10 cellular contexts compared by ENCODE assay signal in the genomic region with DNA sequence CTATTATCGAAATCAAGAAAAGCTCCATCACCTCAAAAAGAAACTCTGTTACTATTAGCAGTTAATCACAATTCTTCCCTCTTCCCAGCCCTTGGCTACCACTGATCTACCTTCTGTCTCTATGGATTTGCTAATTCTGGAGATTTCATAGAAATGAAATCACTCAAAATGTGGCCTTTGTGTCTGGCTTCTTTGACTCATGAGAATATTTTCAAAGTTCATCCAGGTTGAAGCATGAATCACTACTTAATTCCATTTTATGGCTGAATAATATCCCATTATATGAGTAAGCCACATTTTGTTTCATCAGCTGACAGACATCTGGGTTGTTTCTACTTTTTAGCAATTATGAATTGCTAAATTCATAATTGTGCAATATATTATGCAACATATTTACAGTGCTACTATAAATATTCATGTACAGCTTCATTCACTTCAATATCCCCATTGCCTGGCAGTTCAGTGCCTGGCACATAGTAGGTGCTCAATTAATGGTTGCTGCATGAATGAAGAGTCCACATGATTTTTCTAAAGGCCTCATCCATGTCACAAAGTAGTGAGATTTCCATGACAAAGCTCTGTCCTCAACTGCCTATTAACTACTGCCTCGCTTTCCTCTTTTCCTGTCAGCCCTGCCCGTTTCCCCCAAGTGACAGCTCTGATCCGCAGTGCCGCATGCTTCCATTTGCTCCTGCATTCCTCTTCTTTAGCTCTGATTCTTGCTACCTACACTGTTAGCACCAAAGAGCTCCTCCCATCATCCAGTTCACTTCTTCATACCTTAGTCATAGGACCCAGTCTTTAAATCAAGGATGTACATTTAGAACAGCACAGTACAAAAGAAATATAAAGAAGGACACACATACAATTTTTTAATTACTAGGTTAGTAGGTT. TPM values are rescaled to one million over a fixed set of nuclear protein-coding genes. Genes with fewer than 3 reads are reported as not detected.
DNase-seq lines count a peak whose midpoint lies in the region; ATAC-seq and TF ChIP-seq lines count a peak whose summit lies in the region.
"Had no signal": no experiment of that assay in that cellular context is flagged by ENCODE, and none has a peak within 500 bp of the region (broad histone marks: within the 10 kb centered on the region; RNA-seq: fewer than 3 reads in every experiment).

No MANE protein-coding gene starts in this region.

- H4K20me1 ChIP-seq in IMR-90 (ENCODE audit: insufficient read depth, low read length) = no peaks in the 10 kb centered on the region; the same call in 1 of the 2 replicates

- H2BK15ac ChIP-seq in IMR-90 (ENCODE audit: low read depth, low read length) = 0 out of 3 replicates have a peak overlapping the region, but pooled peaks have one; percentile 56

- TF ChIP-seq POLR2A in IMR-90 (IDR thresholded peaks at IDR 0.05; ENCODE audit: low read depth, low read length) = no peak

- peak overlapping the region in 1 of 2 experiments; percentile 42; a peak in 2 of 4 replicates for H4K8ac ChIP-seq in IMR-90 (ENCODE audit: low read depth in 2 of 2, low read length in 2 of 2)

- H2BK5ac ChIP-seq in IMR-90 (ENCODE audit: low read depth, low read length, poor library complexity, severe bottlenecking) = peak overlapping the region; percentile 89

- H3K27me3 ChIP-seq in ACC112 (ENCODE audit: insufficient read depth, low read length) = no peaks in the 10 kb centered on the region
- H3K27me3 ChIP-seq in IMR-90 (ENCODE audit: control insufficient read depth, insufficient read depth, low read length) = no peaks in the 10 kb centered on the region
- H3K27me3 ChIP-seq in lung (ENCODE audit: control insufficient read depth, insufficient read depth) = no peaks in the 10 kb centered on the region
- H3K27me3 ChIP-seq in BE2C = no peaks in the 10 kb centered on the region

- no peaks in the 10 kb centered on the region; the same call in 1 of the 2 replicates for H3K36me3 ChIP-seq in ACC112 (ENCODE audit: insufficient read depth, low read length)
- H3K36me3 ChIP-seq in IMR-90 (ENCODE audit: control insufficient read depth, insufficient read depth, low read length) = peaks cover 11% of the 10 kb centered on the region
- peaks cover 10 to 22% of the 10 kb centered on the region in 2 donors for H3K36me3 ChIP-seq in lung (ENCODE audit: control insufficient read depth in 2 of 2, insufficient read depth in 2 of 2, low read length in 2 of 2)
- H3K36me3 ChIP-seq in BE2C = no peaks in the 10 kb centered on the region

- dilution Hi-C loops in IMR-90 (cut with HindIII; ENCODE audit: low sequenced_read_pairs, unreplicated experiment) = no loop called here

- peak overlapping the region; percentile 38; the same call in 1 of the 2 replicates for H4K5ac ChIP-seq in IMR-90 (ENCODE audit: low read depth, low read length)

- H2AK5ac ChIP-seq in IMR-90 (ENCODE audit: low read depth, low read length) = peak overlapping the region; percentile 54; the same call in 1 of the 2 replicates

- H3K79me1 ChIP-seq in IMR-90 (ENCODE audit: low read depth in 1 of 2, low read length in 2 of 2) = peaks cover 2 to 12% of the 10 kb centered on the region in 2 experiments; a peak in 2 of 4 replicates

- H3K56ac ChIP-seq in IMR-90 (ENCODE audit: extremely low read depth, insufficient read depth, low read length) = no peak overlapping the region

- POLR2A ChIA-PET in IMR-90 (lab: Charles Lee; ENCODE audit: unreplicated experiment) = no interaction called here

- peak overlapping the region; percentile 67; the same call in 1 of the 2 replicates for H3K4me2 ChIP-seq in IMR-90 (ENCODE audit: low read depth, low read length)

- BruUV-seq in IMR-90 (replicated peaks; lab: Mats Ljungman, UMichigan) = no TSS peak

- 100% methylated on average over 2 of the region's 5 CpGs; no CpG with 5 or more reads in 1 of the 2 experiments for WGBS in IMR-90 (ENCODE audit: extremely low coverage in 2 of 2, insufficient read length in 1 of 2), 2 experiments
- 44 to 71% methylated on average over 5 of the region's 5 CpGs for WGBS in lung, 2 donors

- intact Hi-C loops in IMR-90 (cut with micrococcal nuclease) = no loop called here

- peak; percentile 92 for DNase-seq in IMR-90
- peak; percentile 86 to 98 for DNase-seq in cardiac fibroblast (ENCODE audit: low read depth in 2 of 2)
- DNase-seq in lung (ENCODE audit: low spot score) = no peak
- DNase-seq in BE2C = no peak
- DNase-seq in NCI-H2196 treated with DMSO at 0.1 percent for 48 hours (lab: John Stamatoyannopoulos, UW; ENCODE audit: unreplicated experiment) = no peak
- DNase-seq: effector CD4-positive, alpha-beta T cell; NCI-H774 had no signal

- TF ChIP-seq RAD21 in IMR-90 (IDR thresholded peaks at IDR 0.05; ENCODE audit: low read length) = no peak

- H2AK9ac ChIP-seq in IMR-90 (replicated peaks; ENCODE audit: low read depth, low read length, poor library complexity) = no peak overlapping the region

- H2AFZ ChIP-seq in ACC112 (ENCODE audit: low read length, unreplicated experiment) (no peak overlapping the region), IMR-90 (replicated peaks; ENCODE audit: low read length, poor library complexity) (no peak overlapping the region)

- H2BK120ac ChIP-seq in IMR-90 (ENCODE audit: low read depth, low read length) = peak overlapping the region; percentile 82

- peak overlapping the region; percentile 99 for H3K27ac ChIP-seq in ACC112 (ENCODE audit: low read depth, low read length)
- peak overlapping the region; percentile 73; the same call in 1 of the 2 replicates for H3K27ac ChIP-seq in IMR-90 (ENCODE audit: insufficient read depth, low read length)
- no peak overlapping the region for H3K27ac ChIP-seq in lung (ENCODE audit: low read depth in 1 of 2, low read length in 1 of 2)

- H3K9me3 ChIP-seq in IMR-90 (ENCODE audit: control insufficient read depth, insufficient read depth, low read length) = no peaks in the 10 kb centered on the region
- no peaks in the 10 kb centered on the region for H3K9me3 ChIP-seq in lung (ENCODE audit: control insufficient read depth in 2 of 2, insufficient read depth in 1 of 2, low read length in 1 of 2)
- H3K9me3 ChIP-seq in BE2C = no peaks in the 10 kb centered on the region

- CTCF ChIA-PET in IMR-90 (lab: Yijun Ruan, JAX) = interaction anchor here (0.6 to 2.4 kb wide), 4 partner anchors 22 to 36 kb away, joined by 3 to 11 read pairs (median 4); no protein-coding TSS in a partner anchor

- peak overlapping the region; percentile 28; the same call in 1 of the 2 replicates for H3K4me3 ChIP-seq in ACC112 (ENCODE audit: low read depth, low read length)
- H3K4me3 ChIP-seq in IMR-90 (ENCODE audit: insufficient read depth, low read depth, low read length) = no peak overlapping the region
- no peak overlapping the region for H3K4me3 ChIP-seq in cardiac fibroblast (replicated peaks in 1 of 2; ENCODE audit: low read depth in 2 of 2, low read length in 2 of 2)
- H3K4me3 ChIP-seq in lung = no peak overlapping the region
- H3K4me3 ChIP-seq in BE2C (ENCODE audit: low read depth, low read length) = no peak overlapping the region

- H2BK20ac ChIP-seq in IMR-90 (ENCODE audit: low read depth, low read length) = peak overlapping the region; percentile 16; the same call in 1 of the 2 replicates

- H3K23ac ChIP-seq in IMR-90 (ENCODE audit: low read depth, low read length) = no peak overlapping the region; the same call in 1 of the 2 replicates

- peaks cover 6% of the 10 kb centered on the region; the same call in 1 of the 2 replicates for H3K9me1 ChIP-seq in IMR-90 (ENCODE audit: insufficient read depth, low read length)

- no peak overlapping the region for H3K9ac ChIP-seq in IMR-90 (ENCODE audit: low read depth, low read length)

- peak; percentile 69 for ATAC-seq in IMR-90 (ENCODE audit: low read depth)
- peak; percentile 75 for ATAC-seq in lung (ENCODE audit: insufficient read depth, low FRiP score)
- no peak for ATAC-seq in HG02642 (IDR thresholded peaks at IDR 0.05; ENCODE audit: poor library complexity, unreplicated experiment)
- ATAC-seq in GM18909 (IDR thresholded peaks at IDR 0.05; ENCODE audit: poor library complexity, unreplicated experiment) = no peak

- peak overlapping the region; percentile 22; the same call in 1 of the 2 replicates for H3K14ac ChIP-seq in IMR-90 (replicated peaks; ENCODE audit: low read depth, low read length)

- H3K18ac ChIP-seq in IMR-90 (ENCODE audit: low read depth, low read length) = peak overlapping the region; percentile 79; the same call in 1 of the 2 replicates

- peaks cover 31% of the 10 kb centered on the region for H3K4me1 ChIP-seq in ACC112 (ENCODE audit: control insufficient read depth, insufficient read depth, low read length, unreplicated experiment)
- H3K4me1 ChIP-seq in IMR-90 (ENCODE audit: control insufficient read depth, insufficient read depth, low read length) = peaks cover 12% of the 10 kb centered on the region
- H3K4me1 ChIP-seq in lung (ENCODE audit: control insufficient read depth in 2 of 2, insufficient read depth in 2 of 2, low read length in 2 of 2) = peaks cover 1 to 5% of the 10 kb centered on the region in 2 donors
- H3K4me1 ChIP-seq in BE2C = no peaks in the 10 kb centered on the region

- peaks cover 8% of the 10 kb centered on the region for H3K79me2 ChIP-seq in ACC112 (ENCODE audit: control insufficient read depth, insufficient read depth, low read length, unreplicated experiment)

- in situ Hi-C loops in IMR-90 (cut with MboI; ENCODE audit: low sequenced_read_pairs) = no loop called here

- TF ChIP-seq CTCF in IMR-90 (conservative IDR thresholded peaks at IDR 0.05; ENCODE audit: low read depth, low read length) (no peak), cardiac fibroblast (IDR thresholded peaks at IDR 0.05; ENCODE audit: low read depth, low read length) (no peak), lung (IDR thresholded peaks at IDR 0.05; ENCODE audit: control extremely low read depth, extremely low read depth) (no peak), BE2C (IDR thresholded peaks at IDR 0.05; ENCODE audit: low read depth, low read length) (no peak)

- H4K91ac ChIP-seq in IMR-90 (ENCODE audit: insufficient read depth, low read depth, low read length) = peak overlapping the region; percentile 47; the same call in 1 of the 2 replicates

- H3K4ac ChIP-seq in IMR-90 (ENCODE audit: low read depth, low read length) = peak overlapping the region; percentile 86; the same call in 1 of the 2 replicates

RNA-seq across cellular contexts. Expression of gene CCDC93, which starts 32.8 kb away (rescaled TPM):
- total RNA-seq in IMR-90 (2012; rRNA removed) (17.2 and 18.9 TPM in 2 replicates), lung (10 to 100 TPM; 33.3 to 45.6 TPM)
- polyA plus RNA-seq in IMR-90 (2012; rRNA removed) (7.3 and 8.1 TPM in 2 replicates), lung (10 to 100 TPM in 1 of 2 donors, 1 to 10 TPM in 1; 9.6 to 15.2 TPM)
- polyA plus RNA-seq in IMR-90 (2012; cell fraction: cytosol; rRNA removed) = 1.6 and 3.0 TPM in 2 replicates
- polyA plus RNA-seq in IMR-90 (2012; cell fraction: nucleus; rRNA removed; ENCODE audit: low replicate concordance) = 5.8 and 31.6 TPM in 2 replicates
- polyA plus RNA-seq in BE2C (2012; ENCODE audit: insufficient read depth, insufficient read length, low read depth) = 4.5 TPM

Comparison
In these comparisons a context has a peak if more than half of its experiments do, and no peak if none do; other contexts are left out.
1. H3K27ac ChIP-seq: peak in ACC112 (single experiment) and IMR-90 (single experiment); none in lung (0 of 2).
2. ATAC-seq: peak in IMR-90 (single experiment) and lung (single experiment); none in HG02642 (single experiment) and GM18909 (single experiment).
3. DNase-seq: peak in IMR-90 (single experiment) and cardiac fibroblast (2 of 2); none in lung (single experiment), BE2C (single experiment) and NCI-H2196 treated with DMSO at 0.1 percent for 48 hours (single experiment).